8 cellular contexts compared by ENCODE assay signal in the genomic region with DNA sequence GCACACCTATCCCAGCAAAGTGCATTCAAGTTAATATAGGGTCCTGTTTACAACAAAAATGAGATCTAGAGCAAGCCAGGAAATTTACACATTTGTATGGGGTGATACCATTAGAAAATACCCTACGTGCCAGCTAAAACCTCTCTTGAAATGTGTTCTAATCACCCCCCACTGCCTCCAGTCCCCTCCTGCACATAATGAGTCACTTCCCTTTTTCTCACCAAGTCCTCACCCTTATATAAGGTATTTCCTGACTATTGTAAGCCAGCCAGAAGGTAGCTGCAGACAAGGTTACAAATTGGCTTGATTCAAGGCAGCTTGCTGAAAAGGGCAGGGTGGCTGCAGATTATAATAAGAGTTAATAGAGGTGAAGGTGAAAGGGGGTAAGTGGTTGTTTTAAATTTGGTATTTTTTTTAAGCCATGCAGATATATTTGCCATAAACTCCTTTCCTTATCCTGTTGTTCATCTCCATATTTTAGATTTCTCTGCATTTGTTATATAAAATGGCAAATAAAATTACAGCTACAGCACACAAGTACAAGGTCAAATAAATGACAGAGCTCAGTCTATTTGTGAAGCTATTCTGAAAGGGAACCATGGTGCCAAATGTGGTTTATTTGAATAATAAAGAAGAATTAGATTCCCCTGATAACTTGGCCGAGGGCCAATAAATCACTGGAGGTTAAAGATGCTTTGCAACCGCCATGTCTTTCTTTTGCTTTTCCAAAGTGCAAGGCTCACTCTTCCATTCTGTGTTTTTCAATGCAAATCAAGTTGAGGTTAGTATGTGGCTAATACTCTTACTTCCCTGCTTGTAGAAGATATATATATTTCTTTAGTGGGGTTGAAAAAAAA.
DNase-seq lines count a peak whose midpoint lies in the region; ATAC-seq and TF ChIP-seq lines count a peak whose summit lies in the region.

No MANE protein-coding gene starts in this region.

- no peak overlapping the region for H3K27ac ChIP-seq in IMR-90 (ENCODE audit: insufficient read depth, low read length)
- H3K27ac ChIP-seq in esophagus squamous epithelium = peak overlapping the region in 2 of 4 donors; percentile 4 to 10

- H3K4me2 ChIP-seq in IMR-90 (ENCODE audit: low read depth, low read length) = no peak overlapping the region

- H3K27me3 ChIP-seq in IMR-90 (ENCODE audit: control insufficient read depth, insufficient read depth, low read length) (no peaks in the 10 kb centered on the region), esophagus squamous epithelium (no peaks in the 10 kb centered on the region)

- no peak overlapping the region for H4K5ac ChIP-seq in IMR-90 (ENCODE audit: low read depth, low read length)

- no peak overlapping the region for H3K9ac ChIP-seq in IMR-90 (ENCODE audit: low read depth, low read length)

- H3K4ac ChIP-seq in IMR-90 (ENCODE audit: low read depth, low read length) = no peak overlapping the region

- peak; percentile 30 for DNase-seq in AG08395 (ENCODE audit: low spot score)
- DNase-seq in IMR-90 = peak; percentile 10
- peak; percentile 74 for DNase-seq in amniotic epithelial cell (ENCODE audit: low read depth)
- DNase-seq in activated T-cell treated with anti-CD3 and anti-CD28 coated beads, Interleukin-2, amount 50 U/mL, for 48 hours = no peak
- no peak for DNase-seq in esophagus squamous epithelium (lab: John Stamatoyannopoulos, UW)
- DNase-seq in epidermal melanocyte (ENCODE audit: insufficient read length, low spot score) = no peak

- H3K56ac ChIP-seq in IMR-90 (ENCODE audit: extremely low read depth, insufficient read depth, low read length) = no peak overlapping the region

- no TSS peak for BruUV-seq in IMR-90 (replicated peaks; lab: Mats Ljungman, UMichigan)

- intact Hi-C loops in IMR-90 (cut with micrococcal nuclease) = no loop called here
- intact Hi-C loops in esophagus squamous epithelium (cut with DNase I) = no loop called here

- no peaks in the 10 kb centered on the region for H3K4me1 ChIP-seq in IMR-90 (ENCODE audit: control insufficient read depth, insufficient read depth, low read length)
- peaks cover 0 to 14% (median 0%) of the 10 kb centered on the region in 3 donors for H3K4me1 ChIP-seq in esophagus squamous epithelium

- no peak overlapping the region for H3K23ac ChIP-seq in IMR-90 (ENCODE audit: low read depth, low read length)

- POLR2A ChIA-PET in IMR-90 (lab: Charles Lee; ENCODE audit: unreplicated experiment) = no interaction called here

- dilution Hi-C loops in IMR-90 (cut with HindIII; ENCODE audit: low sequenced_read_pairs, unreplicated experiment) = no loop called here

- H2BK15ac ChIP-seq in IMR-90 (ENCODE audit: low read depth, low read length) = no peak overlapping the region

- H4K91ac ChIP-seq in IMR-90 (ENCODE audit: insufficient read depth, low read depth, low read length) = no peak overlapping the region

- TF ChIP-seq CTCF in IMR-90 (conservative IDR thresholded peaks at IDR 0.05; ENCODE audit: low read depth, low read length) = no peak
- TF ChIP-seq CTCF in esophagus squamous epithelium (IDR thresholded peaks at IDR 0.05) = no peak

- ATAC-seq in GM19468 (IDR thresholded peaks at IDR 0.05; ENCODE audit: extremely low read depth, unreplicated experiment) (peak; percentile 83), IMR-90 (ENCODE audit: low read depth) (no peak), GM18517 (IDR thresholded peaks at IDR 0.05; ENCODE audit: unreplicated experiment) (no peak)

- no peak overlapping the region for H3K14ac ChIP-seq in IMR-90 (replicated peaks; ENCODE audit: low read depth, low read length)

- no peak for TF ChIP-seq RAD21 in IMR-90 (IDR thresholded peaks at IDR 0.05; ENCODE audit: low read length)

- in situ Hi-C loops in IMR-90 (cut with MboI; ENCODE audit: low sequenced_read_pairs) = no loop called here

- no peaks in the 10 kb centered on the region for H3K79me1 ChIP-seq in IMR-90 (ENCODE audit: low read depth in 1 of 2, low read length in 2 of 2)

- H3K9me3 ChIP-seq in IMR-90 (ENCODE audit: control insufficient read depth, insufficient read depth, low read length) (no peaks in the 10 kb centered on the region), esophagus squamous epithelium (no peaks in the 10 kb centered on the region)

- CTCF ChIA-PET in IMR-90 (lab: Yijun Ruan, JAX) = no interaction called here

- no peak overlapping the region for H2AFZ ChIP-seq in IMR-90 (replicated peaks; ENCODE audit: low read length, poor library complexity)

- H3K18ac ChIP-seq in IMR-90 (ENCODE audit: low read depth, low read length) = no peak overlapping the region

- no peak overlapping the region for H4K8ac ChIP-seq in IMR-90 (ENCODE audit: low read depth in 2 of 2, low read length in 2 of 2)

- WGBS in IMR-90 (ENCODE audit: extremely low coverage in 2 of 2, insufficient read length in 1 of 2), 2 experiments = no CpG with 5 or more reads among the region's 3 CpGs
- 37 to 42% methylated on average over 3 of the region's 3 CpGs for WGBS in esophagus squamous epithelium, 2 donors

- H2AK5ac ChIP-seq in IMR-90 (ENCODE audit: low read depth, low read length) = no peak overlapping the region

- no peak overlapping the region for H3K4me3 ChIP-seq in IMR-90 (ENCODE audit: insufficient read depth, low read depth, low read length)
- no peak overlapping the region for H3K4me3 ChIP-seq in esophagus squamous epithelium

- no peak overlapping the region for H2BK20ac ChIP-seq in IMR-90 (ENCODE audit: low read depth, low read length)

- H2BK5ac ChIP-seq in IMR-90 (ENCODE audit: low read depth, low read length, poor library complexity, severe bottlenecking) = no peak overlapping the region

- no peak overlapping the region for H2BK120ac ChIP-seq in IMR-90 (ENCODE audit: low read depth, low read length)

- no peaks in the 10 kb centered on the region for H3K36me3 ChIP-seq in IMR-90 (ENCODE audit: control insufficient read depth, insufficient read depth, low read length)
- no peaks in the 10 kb centered on the region for H3K36me3 ChIP-seq in esophagus squamous epithelium

- no peak overlapping the region for H2AK9ac ChIP-seq in IMR-90 (replicated peaks; ENCODE audit: low read depth, low read length, poor library complexity)

- no peaks in the 10 kb centered on the region for H4K20me1 ChIP-seq in IMR-90 (ENCODE audit: insufficient read depth, low read length)

- TF ChIP-seq POLR2A in IMR-90 (IDR thresholded peaks at IDR 0.05; ENCODE audit: low read depth, low read length) = no peak
- no peak for TF ChIP-seq POLR2A in esophagus squamous epithelium (IDR thresholded peaks at IDR 0.05)

- H3K9me1 ChIP-seq in IMR-90 (ENCODE audit: insufficient read depth, low read length) = no peaks in the 10 kb centered on the region

TF ChIP-seq in IMR-90, 13 proteins besides CTCF, POLR2A, EP300 and RAD21:
- TF ChIP-seq SMC3 (IDR thresholded peaks at IDR 0.05; ENCODE audit: low read depth, low read length) (no peak), RFX5 (IDR thresholded peaks at IDR 0.05; ENCODE audit: low read depth, low read length) (no peak), NFE2L2 (IDR thresholded peaks at IDR 0.05; ENCODE audit: low read depth, low read length) (no peak), RCOR1 (IDR thresholded peaks at IDR 0.05; ENCODE audit: insufficient replicate concordance, low read length) (no peak), CHD1 (IDR thresholded peaks at IDR 0.05; ENCODE audit: low read depth, low read length) (no peak), MAZ (IDR thresholded peaks at IDR 0.05; ENCODE audit: borderline replicate concordance, low read depth, low read length) (no peak), MXI1 (IDR thresholded peaks at IDR 0.05; ENCODE audit: borderline replicate concordance, low read depth, low read length) (no peak), FOS (IDR thresholded peaks at IDR 0.05; ENCODE audit: low read depth, low read length) (no peak), CEBPB (IDR thresholded peaks at IDR 0.05; ENCODE audit: low read depth, low read length) (no peak), MAFK (IDR thresholded peaks at IDR 0.05; ENCODE audit: low read depth, low read length) (no peak), BHLHE40 (IDR thresholded peaks at IDR 0.05; ENCODE audit: low read depth, low read length) (no peak)
- TF ChIP-seq, protein P1, sequence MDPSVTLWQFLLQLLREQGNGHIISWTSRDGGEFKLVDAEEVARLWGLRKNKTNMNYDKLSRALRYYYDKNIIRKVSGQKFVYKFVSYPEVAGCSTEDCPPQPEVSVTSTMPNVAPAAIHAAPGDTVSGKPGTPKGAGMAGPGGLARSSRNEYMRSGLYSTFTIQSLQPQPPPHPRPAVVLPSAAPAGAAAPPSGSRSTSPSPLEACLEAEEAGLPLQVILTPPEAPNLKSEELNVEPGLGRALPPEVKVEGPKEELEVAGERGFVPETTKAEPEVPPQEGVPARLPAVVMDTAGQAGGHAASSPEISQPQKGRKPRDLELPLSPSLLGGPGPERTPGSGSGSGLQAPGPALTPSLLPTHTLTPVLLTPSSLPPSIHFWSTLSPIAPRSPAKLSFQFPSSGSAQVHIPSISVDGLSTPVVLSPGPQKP (IDR thresholded peaks at IDR 0.05; ENCODE audit: borderline replicate concordance, low read depth, low read length) = no peak
- TF ChIP-seq, protein P2, sequence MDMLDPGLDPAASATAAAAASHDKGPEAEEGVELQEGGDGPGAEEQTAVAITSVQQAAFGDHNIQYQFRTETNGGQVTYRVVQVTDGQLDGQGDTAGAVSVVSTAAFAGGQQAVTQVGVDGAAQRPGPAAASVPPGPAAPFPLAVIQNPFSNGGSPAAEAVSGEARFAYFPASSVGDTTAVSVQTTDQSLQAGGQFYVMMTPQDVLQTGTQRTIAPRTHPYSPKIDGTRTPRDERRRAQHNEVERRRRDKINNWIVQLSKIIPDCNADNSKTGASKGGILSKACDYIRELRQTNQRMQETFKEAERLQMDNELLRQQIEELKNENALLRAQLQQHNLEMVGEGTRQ (IDR thresholded peaks at IDR 0.05; ENCODE audit: low read depth, low read length) = no peak

Comparison
In these comparisons a context has a peak if more than half of its experiments do, and no peak if none do; other contexts are left out.
1. DNase-seq: peak in AG08395 (single experiment), IMR-90 (single experiment) and amniotic epithelial cell (single experiment); none in activated T-cell treated with anti-CD3 and anti-CD28 coated beads, Interleukin-2, amount 50 U/mL, for 48 hours (0 of 2), esophagus squamous epithelium (single experiment) and epidermal melanocyte (single experiment).